ENCODE assay signal across 3 cellular contexts in genomic region chr10:73698819-73699218, GRCh38. TPM values are rescaled to one million over a fixed set of nuclear protein-coding genes. Genes with fewer than 3 reads are reported as not detected.
"Had no signal": no experiment of that assay in that cellular context is flagged by ENCODE, and none has a peak within 500 bp of the region (broad histone marks: within the 10 kb centered on the region; RNA-seq: fewer than 3 reads in every experiment).

No MANE protein-coding gene starts in this region.

RNA-seq across cellular contexts. Expression of gene SYNPO2L, which starts 43.0 kb away (rescaled TPM):
- total RNA-seq: GM23338, H4, H7 had no signal
